8 cellular contexts compared by ENCODE assay signal in the genomic region with DNA sequence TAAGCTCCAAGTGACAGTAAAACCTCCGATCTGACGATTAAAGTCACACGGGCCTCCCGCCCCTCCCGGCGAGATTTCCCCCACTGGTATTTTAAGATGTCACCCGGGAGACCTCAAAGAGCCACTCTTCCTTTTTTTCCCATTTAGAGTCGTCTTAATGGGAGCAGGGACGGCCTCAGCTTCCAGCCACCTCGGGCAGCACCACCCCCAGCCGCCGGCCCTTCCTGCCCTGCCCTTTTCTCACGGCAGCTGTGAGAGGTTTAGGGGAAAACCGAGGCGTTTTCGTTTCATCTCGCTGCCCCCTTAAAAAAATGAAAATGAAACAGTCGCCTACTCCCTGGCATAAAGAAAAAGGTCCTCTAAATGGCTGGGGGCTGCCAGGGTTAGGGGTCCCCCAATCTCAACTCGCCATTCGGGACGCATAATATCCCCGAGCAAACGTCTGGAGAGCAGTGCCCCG. TPM values are rescaled to one million over a fixed set of nuclear protein-coding genes. Genes with fewer than 3 reads are reported as not detected.
DNase-seq lines count a peak whose midpoint lies in the region; ATAC-seq, FAIRE-seq and TF ChIP-seq lines count a peak whose summit lies in the region.

No MANE protein-coding gene starts in this region.

- no peaks in the 10 kb centered on the region for H3K9me3 Mint-ChIP-seq in type B pancreatic cell

- no peak for DNase-seq in AG10803 (ENCODE audit: low read depth)
- peak; percentile 36 for DNase-seq in activated T-cell treated with anti-CD3 and anti-CD28 coated beads for 4 hours
- DNase-seq in keratinocyte (ENCODE audit: low read depth, low spot score): no peak
- DNase-seq in type B pancreatic cell (ENCODE audit: extremely low spot score, unreplicated experiment): no peak
- no peak for DNase-seq in NCI-H1048 (lab: John Stamatoyannopoulos, UW)
- no peak for DNase-seq in amygdala (lab: John Stamatoyannopoulos, UW)
- DNase-seq in occipital lobe (lab: John Stamatoyannopoulos, UW): no peak

- H3K4me1 ChIP-seq in keratinocyte (ENCODE audit: control insufficient read depth, extremely low read depth, insufficient read depth, low read length): peaks cover 6% of the 10 kb centered on the region

- H3K9ac ChIP-seq in keratinocyte (ENCODE audit: control insufficient read depth, extremely low read depth, insufficient read depth, low read length): no peak overlapping the region

- peak overlapping the region; percentile 54 for H3K4me2 ChIP-seq in keratinocyte (ENCODE audit: control insufficient read depth, extremely low read depth, insufficient read depth, low read depth, low read length)

- H3K9me1 ChIP-seq in keratinocyte (ENCODE audit: control insufficient read depth, extremely low read depth, insufficient read depth, low read length): no peaks in the 10 kb centered on the region

- peaks cover 91% of the 10 kb centered on the region for H3K27me3 ChIP-seq in keratinocyte (ENCODE audit: control insufficient read depth, extremely low read depth, insufficient read depth, low read length)

- no peaks in the 10 kb centered on the region for H4K20me1 ChIP-seq in keratinocyte (ENCODE audit: control insufficient read depth, extremely low read depth, insufficient read depth, low read length)

- TF ChIP-seq CTCF in AG10803 (conservative IDR thresholded peaks at IDR 0.05; ENCODE audit: low read length) (no peak), keratinocyte (optimal IDR thresholded peaks at IDR 0.05 in 1 of 3, IDR thresholded peaks at IDR 0.05 in 1 of 3, conservative IDR thresholded peaks at IDR 0.05 in 1 of 3; ENCODE audit: extremely low read depth in 1 of 3, insufficient read depth in 2 of 3, low read length in 3 of 3) (no peak), type B pancreatic cell (conservative IDR thresholded peaks at IDR 0.05) (no peak)

- no peaks in the 10 kb centered on the region for H3K36me3 ChIP-seq in keratinocyte (ENCODE audit: control insufficient read depth in 2 of 2, extremely low read depth in 1 of 2, insufficient read depth in 2 of 2, low read length in 2 of 2)

- H3K27me3 Mint-ChIP-seq in type B pancreatic cell: peaks cover 83% of the 10 kb centered on the region

- H3K4me3 Mint-ChIP-seq in type B pancreatic cell: peak overlapping the region; percentile 61

- H3K79me2 ChIP-seq in keratinocyte (ENCODE audit: control insufficient read depth, insufficient read depth, low read length): no peaks in the 10 kb centered on the region

- no peak overlapping the region for H3K27ac Mint-ChIP-seq in type B pancreatic cell

- no peak overlapping the region for H3K27ac ChIP-seq in keratinocyte (ENCODE audit: control insufficient read depth, insufficient read depth, low read length)

- FAIRE-seq in keratinocyte (lab: Jason Lieb, UNC): no peak

- ATAC-seq in HG02571 (IDR thresholded peaks at IDR 0.05; ENCODE audit: unreplicated experiment): peak; percentile 2

- dilution Hi-C loops in keratinocyte (cut with MboI; ENCODE audit: extremely low pct_ligation_motif_present, low sequenced_read_pairs): loop anchor here (10.0 to 25.0 kb wide), 2 partner anchors 56 to 284 kb away; no protein-coding TSS in a partner anchor

- H3K4me1 Mint-ChIP-seq in type B pancreatic cell (ENCODE audit: unreplicated experiment): peaks cover 8% of the 10 kb centered on the region

- H3K9me3 ChIP-seq in keratinocyte (ENCODE audit: control insufficient read depth, low read depth, low read length): no peaks in the 10 kb centered on the region

- H3K4me3 ChIP-seq in AG10803 (ENCODE audit: low read length) (peak overlapping the region; percentile 63), keratinocyte (ENCODE audit: control insufficient read depth in 2 of 3, extremely low read depth in 1 of 3, insufficient read depth in 2 of 3, low read depth in 1 of 3, low read length in 3 of 3) (no peak overlapping the region)

- no peaks in the 10 kb centered on the region for H3K36me3 Mint-ChIP-seq in type B pancreatic cell

- H2AFZ ChIP-seq in keratinocyte (ENCODE audit: control insufficient read depth, low read length): no peak overlapping the region

RNA-seq across cellular contexts. Expression of gene RUNX3, which starts 1.4 kb away (rescaled TPM):
- polyA plus RNA-seq in keratinocyte: 0.01 to 0.10 TPM in 2 of 3 replicates, not detected in the other
- 0.17 TPM for polyA plus RNA-seq in keratinocyte (2011; ENCODE audit: low read depth)
- polyA plus RNA-seq in keratinocyte (2011; cell fraction: cytosol; rRNA removed): 0.12 TPM in 1 of 2 replicates, not detected in the other
- not detected in 2 replicates for polyA plus RNA-seq in keratinocyte (2011; cell fraction: nucleus; rRNA removed)
- 0.03 and 0.51 TPM in 2 replicates for polyA plus RNA-seq in keratinocyte (2012; ENCODE audit: low replicate concordance)
- 0.16 TPM in 1 of 3 replicates, not detected in the others for polyA minus RNA-seq in keratinocyte
- polyA minus RNA-seq in keratinocyte (2011; cell fraction: cytosol; rRNA and poly(A)+ RNA removed): not detected
- polyA minus RNA-seq in keratinocyte (2011; cell fraction: nucleus; rRNA and poly(A)+ RNA removed): 0.23 TPM in 1 of 2 replicates, not detected in the other
- total RNA-seq in type B pancreatic cell (ENCODE audit: low replicate concordance) (0.41 TPM in 1 of 2 replicates, not detected in the other), occipital lobe (0.16 TPM)
